ENCODE assay signal across 1 cellular context in the genomic region with DNA sequence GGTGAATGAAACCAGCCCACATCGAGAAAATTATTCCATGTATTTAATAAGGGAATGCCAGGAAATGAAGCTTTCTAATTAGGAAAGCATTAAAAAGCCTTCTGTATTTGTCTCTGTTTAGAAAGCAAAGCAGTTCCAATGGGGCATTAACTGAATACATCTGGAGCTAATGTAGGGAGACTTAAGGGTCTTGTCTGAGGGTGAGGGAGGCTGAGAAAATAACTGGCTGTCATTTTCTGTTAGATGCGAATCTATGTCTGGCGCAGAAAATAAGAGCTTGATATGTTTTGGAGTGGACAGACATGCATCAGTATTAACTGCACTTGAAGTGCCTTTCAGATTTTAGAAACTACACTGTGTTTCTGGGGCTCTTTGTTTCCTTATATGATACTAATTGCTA.
TF ChIP-seq lines count a peak whose summit lies in the region.

No MANE protein-coding gene starts in this region.

TF ChIP-seq in SK-N-SH, 30 proteins besides CTCF, POLR2A, EP300 and RAD21:
- no peak for TF ChIP-seq MEF2A (IDR thresholded peaks at IDR 0.05; ENCODE audit: borderline replicate concordance, low read depth)
- TF ChIP-seq SIN3A (IDR thresholded peaks at IDR 0.05; ENCODE audit: borderline replicate concordance, low read depth, low read length), result no peak
- no peak for TF ChIP-seq RCOR1 (IDR thresholded peaks at IDR 0.05; ENCODE audit: low read length)
- no peak for TF ChIP-seq NFIC (IDR thresholded peaks at IDR 0.05; ENCODE audit: borderline replicate concordance)
- TF ChIP-seq SMC3 (IDR thresholded peaks at IDR 0.05; ENCODE audit: low read depth, low read length), result no peak
- 0 out of 2 replicates have a peak, but pooled peaks have one; percentile 26 for TF ChIP-seq FOXJ3 (CRISPR knock-in tag; IDR thresholded peaks at IDR 0.05)
- TF ChIP-seq, protein P1, sequence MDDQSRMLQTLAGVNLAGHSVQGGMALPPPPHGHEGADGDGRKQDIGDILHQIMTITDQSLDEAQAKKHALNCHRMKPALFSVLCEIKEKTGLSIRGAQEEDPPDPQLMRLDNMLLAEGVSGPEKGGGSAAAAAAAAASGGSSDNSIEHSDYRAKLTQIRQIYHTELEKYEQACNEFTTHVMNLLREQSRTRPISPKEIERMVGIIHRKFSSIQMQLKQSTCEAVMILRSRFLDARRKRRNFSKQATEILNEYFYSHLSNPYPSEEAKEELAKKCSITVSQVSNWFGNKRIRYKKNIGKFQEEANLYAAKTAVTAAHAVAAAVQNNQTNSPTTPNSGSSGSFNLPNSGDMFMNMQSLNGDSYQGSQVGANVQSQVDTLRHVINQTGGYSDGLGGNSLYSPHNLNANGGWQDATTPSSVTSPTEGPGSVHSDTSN (IDR thresholded peaks at IDR 0.05), result peak; percentile 27
- peak; percentile 59 for TF ChIP-seq GATA2 (CRISPR knock-in tag; IDR thresholded peaks at IDR 0.05)
- no peak for TF ChIP-seq CHD2 (IDR thresholded peaks at IDR 0.05; ENCODE audit: low read length, partially characterized antibody)
- TF ChIP-seq, protein P2, sequence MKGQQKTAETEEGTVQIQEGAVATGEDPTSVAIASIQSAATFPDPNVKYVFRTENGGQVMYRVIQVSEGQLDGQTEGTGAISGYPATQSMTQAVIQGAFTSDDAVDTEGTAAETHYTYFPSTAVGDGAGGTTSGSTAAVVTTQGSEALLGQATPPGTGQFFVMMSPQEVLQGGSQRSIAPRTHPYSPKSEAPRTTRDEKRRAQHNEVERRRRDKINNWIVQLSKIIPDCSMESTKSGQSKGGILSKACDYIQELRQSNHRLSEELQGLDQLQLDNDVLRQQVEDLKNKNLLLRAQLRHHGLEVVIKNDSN (IDR thresholded peaks at IDR 0.05; ENCODE audit: borderline replicate concordance, low read depth), result no peak
- TF ChIP-seq, protein P3, sequence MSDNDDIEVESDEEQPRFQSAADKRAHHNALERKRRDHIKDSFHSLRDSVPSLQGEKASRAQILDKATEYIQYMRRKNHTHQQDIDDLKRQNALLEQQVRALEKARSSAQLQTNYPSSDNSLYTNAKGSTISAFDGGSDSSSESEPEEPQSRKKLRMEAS (IDR thresholded peaks at IDR 0.05; ENCODE audit: low read depth), result no peak
- no peak for TF ChIP-seq JUND (IDR thresholded peaks at IDR 0.05)
- no peak for TF ChIP-seq POLR2AphosphoS5 (IDR thresholded peaks at IDR 0.05; ENCODE audit: low read depth, low read length)
- TF ChIP-seq, protein P4, sequence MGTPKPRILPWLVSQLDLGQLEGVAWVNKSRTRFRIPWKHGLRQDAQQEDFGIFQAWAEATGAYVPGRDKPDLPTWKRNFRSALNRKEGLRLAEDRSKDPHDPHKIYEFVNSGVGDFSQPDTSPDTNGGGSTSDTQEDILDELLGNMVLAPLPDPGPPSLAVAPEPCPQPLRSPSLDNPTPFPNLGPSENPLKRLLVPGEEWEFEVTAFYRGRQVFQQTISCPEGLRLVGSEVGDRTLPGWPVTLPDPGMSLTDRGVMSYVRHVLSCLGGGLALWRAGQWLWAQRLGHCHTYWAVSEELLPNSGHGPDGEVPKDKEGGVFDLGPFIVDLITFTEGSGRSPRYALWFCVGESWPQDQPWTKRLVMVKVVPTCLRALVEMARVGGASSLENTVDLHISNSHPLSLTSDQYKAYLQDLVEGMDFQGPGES (IDR thresholded peaks at IDR 0.05; ENCODE audit: low read depth, low read length), result no peak
- TF ChIP-seq GABPA (IDR thresholded peaks at IDR 0.05; ENCODE audit: low read depth), result no peak
- TF ChIP-seq, protein P5, sequence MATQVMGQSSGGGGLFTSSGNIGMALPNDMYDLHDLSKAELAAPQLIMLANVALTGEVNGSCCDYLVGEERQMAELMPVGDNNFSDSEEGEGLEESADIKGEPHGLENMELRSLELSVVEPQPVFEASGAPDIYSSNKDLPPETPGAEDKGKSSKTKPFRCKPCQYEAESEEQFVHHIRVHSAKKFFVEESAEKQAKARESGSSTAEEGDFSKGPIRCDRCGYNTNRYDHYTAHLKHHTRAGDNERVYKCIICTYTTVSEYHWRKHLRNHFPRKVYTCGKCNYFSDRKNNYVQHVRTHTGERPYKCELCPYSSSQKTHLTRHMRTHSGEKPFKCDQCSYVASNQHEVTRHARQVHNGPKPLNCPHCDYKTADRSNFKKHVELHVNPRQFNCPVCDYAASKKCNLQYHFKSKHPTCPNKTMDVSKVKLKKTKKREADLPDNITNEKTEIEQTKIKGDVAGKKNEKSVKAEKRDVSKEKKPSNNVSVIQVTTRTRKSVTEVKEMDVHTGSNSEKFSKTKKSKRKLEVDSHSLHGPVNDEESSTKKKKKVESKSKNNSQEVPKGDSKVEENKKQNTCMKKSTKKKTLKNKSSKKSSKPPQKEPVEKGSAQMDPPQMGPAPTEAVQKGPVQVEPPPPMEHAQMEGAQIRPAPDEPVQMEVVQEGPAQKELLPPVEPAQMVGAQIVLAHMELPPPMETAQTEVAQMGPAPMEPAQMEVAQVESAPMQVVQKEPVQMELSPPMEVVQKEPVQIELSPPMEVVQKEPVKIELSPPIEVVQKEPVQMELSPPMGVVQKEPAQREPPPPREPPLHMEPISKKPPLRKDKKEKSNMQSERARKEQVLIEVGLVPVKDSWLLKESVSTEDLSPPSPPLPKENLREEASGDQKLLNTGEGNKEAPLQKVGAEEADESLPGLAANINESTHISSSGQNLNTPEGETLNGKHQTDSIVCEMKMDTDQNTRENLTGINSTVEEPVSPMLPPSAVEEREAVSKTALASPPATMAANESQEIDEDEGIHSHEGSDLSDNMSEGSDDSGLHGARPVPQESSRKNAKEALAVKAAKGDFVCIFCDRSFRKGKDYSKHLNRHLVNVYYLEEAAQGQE (IDR thresholded peaks at IDR 0.05; ENCODE audit: low read depth, low read length), result no peak
- TF ChIP-seq RFX5 (IDR thresholded peaks at IDR 0.05; ENCODE audit: low read length), result no peak
- no peak for TF ChIP-seq EZH2phosphoT487 (IDR thresholded peaks at IDR 0.05; ENCODE audit: borderline replicate concordance, low read depth)
- TF ChIP-seq RXRA (IDR thresholded peaks at IDR 0.05; ENCODE audit: borderline replicate concordance, low read depth), result no peak
- no peak for TF ChIP-seq MXI1 (IDR thresholded peaks at IDR 0.05; ENCODE audit: low read depth, low read length)
- TF ChIP-seq, protein P6, sequence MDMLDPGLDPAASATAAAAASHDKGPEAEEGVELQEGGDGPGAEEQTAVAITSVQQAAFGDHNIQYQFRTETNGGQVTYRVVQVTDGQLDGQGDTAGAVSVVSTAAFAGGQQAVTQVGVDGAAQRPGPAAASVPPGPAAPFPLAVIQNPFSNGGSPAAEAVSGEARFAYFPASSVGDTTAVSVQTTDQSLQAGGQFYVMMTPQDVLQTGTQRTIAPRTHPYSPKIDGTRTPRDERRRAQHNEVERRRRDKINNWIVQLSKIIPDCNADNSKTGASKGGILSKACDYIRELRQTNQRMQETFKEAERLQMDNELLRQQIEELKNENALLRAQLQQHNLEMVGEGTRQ (IDR thresholded peaks at IDR 0.05; ENCODE audit: borderline replicate concordance, low read depth, low read length), result no peak
- TF ChIP-seq TAF1 (IDR thresholded peaks at IDR 0.05; ENCODE audit: borderline replicate concordance, low read depth, low read length), result no peak
- TF ChIP-seq TCF12 (IDR thresholded peaks at IDR 0.05), result peak; percentile 25; the same call in 1 of the 2 replicates
- no peak for TF ChIP-seq FOSL2 (IDR thresholded peaks at IDR 0.05; ENCODE audit: borderline replicate concordance, low read depth)
- TF ChIP-seq TEAD4 (IDR thresholded peaks at IDR 0.05; ENCODE audit: borderline replicate concordance, insufficient read depth), result no peak
- no peak for TF ChIP-seq NRF1 (IDR thresholded peaks at IDR 0.05; ENCODE audit: low read depth, low read length)
